Comparison of ENCODE assay signal across 9 cellular contexts in genomic region chr7:55818686-55819085, GRCh38. TPM values are rescaled to one million over a fixed set of nuclear protein-coding genes. Genes with fewer than 3 reads are reported as not detected.
"Had no signal": no experiment of that assay in that cellular context is flagged by ENCODE, and none has a peak within 500 bp of the region (broad histone marks: within the 10 kb centered on the region; RNA-seq: fewer than 3 reads in every experiment).

No MANE protein-coding gene starts in this region.

- H3K4me3 ChIP-seq: GM12878 had no signal

- DNase-seq: GDM1, GF-D8 had no signal

- ATAC-seq: GM12878 had no signal

- FAIRE-seq: G401.6, GM12878, GM12891, GM12892, GM18507, GM19239 had no signal

RNA-seq across cellular contexts. Expression of gene SEPTIN14, which starts 43.9 kb away (rescaled TPM):
- total RNA-seq: G401, GM12878 had no signal
